In the genomic region with DNA sequence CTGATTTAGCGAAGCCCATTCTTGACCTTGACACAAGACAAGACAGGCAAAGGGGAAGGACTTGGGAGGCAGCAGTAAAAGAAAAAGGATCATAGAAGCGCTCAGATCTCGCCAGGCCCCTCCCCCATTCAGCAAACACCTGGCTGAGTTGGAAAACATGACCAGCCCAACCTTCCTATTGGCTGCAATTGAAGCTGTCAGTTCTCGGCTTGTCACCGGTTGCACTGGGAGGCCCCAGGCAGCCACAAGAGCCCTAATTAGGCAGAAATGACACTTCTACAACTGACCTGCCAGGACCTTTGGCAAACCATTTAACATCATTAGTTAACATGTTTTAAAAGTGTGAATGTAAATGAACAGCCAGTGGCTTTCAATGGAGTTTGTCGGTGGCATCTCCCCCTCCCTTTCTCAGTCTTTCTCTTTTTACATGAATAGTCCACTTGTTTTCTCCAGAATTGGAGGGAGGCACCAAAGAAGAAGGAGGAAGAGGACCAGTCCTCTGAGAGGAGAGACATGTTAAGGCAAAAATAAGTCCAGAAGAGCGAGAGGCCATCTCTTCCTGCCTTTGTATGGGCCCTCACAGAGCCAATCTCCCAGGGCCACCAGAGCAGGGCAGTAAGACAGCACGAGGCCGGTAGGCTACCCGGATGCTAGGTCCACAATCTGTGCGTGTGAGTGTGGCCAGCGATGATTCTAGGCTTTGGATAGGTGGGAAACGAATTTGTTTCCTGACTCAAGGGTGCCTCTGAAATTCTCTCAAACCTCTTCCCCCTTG, we compare ENCODE assay signal across 26 cellular contexts. TPM values are rescaled to one million over a fixed set of nuclear protein-coding genes. Genes with fewer than 3 reads are reported as not detected.
DNase-seq lines count a peak whose midpoint lies in the region; ATAC-seq and TF ChIP-seq lines count a peak whose summit lies in the region.
"Had no signal": no experiment of that assay in that cellular context is flagged by ENCODE, and none has a peak within 500 bp of the region (broad histone marks: within the 10 kb centered on the region; RNA-seq: fewer than 3 reads in every experiment).

No MANE protein-coding gene starts in this region.

- H3K36me3 ChIP-seq in endodermal cell (ENCODE audit: control insufficient read depth, insufficient read depth, low read length), result no peaks in the 10 kb centered on the region
- H3K36me3 ChIP-seq: BLaER1, ovary, thoracic aorta had no signal

- H3K27ac ChIP-seq in endodermal cell (ENCODE audit: low read depth, low read length), result no peak overlapping the region
- H3K27ac ChIP-seq: BLaER1, ovary, thoracic aorta had no signal

- H3K4me3 ChIP-seq in endodermal cell (ENCODE audit: low read length), result no peak overlapping the region
- H3K4me3 ChIP-seq: BLaER1, ovary, thoracic aorta had no signal

- DNase-seq in NCI-H82 (lab: John Stamatoyannopoulos, UW), result peak; percentile 23
- no peak for DNase-seq in NCI-H82 treated with DMSO at 0.1 percent for 48 hours (lab: John Stamatoyannopoulos, UW; ENCODE audit: unreplicated experiment)
- peak; percentile 69 for DNase-seq in NCI-H2227 (lab: John Stamatoyannopoulos, UW; ENCODE audit: unreplicated experiment)
- DNase-seq in endodermal cell, result peak; percentile 93
- peak; percentile 73 for DNase-seq in pons (ENCODE audit: low spot score)
- no peak for DNase-seq in middle frontal gyrus (ENCODE audit: extremely low spot score, low spot score)
- DNase-seq: activated B cell treated with CpG ODN at 0.5 μM for 24 hours; activated CD8-positive, alpha-beta T cell treated with anti-CD3 and anti-CD28 coated beads, Interleukin-2, amount 10 ng/mL, durations not matched to agents 7 days and 5 days; activated naive CD4-positive, alpha-beta T cell treated with Interleukin-2 at 50 U/mL for 16 hours; activated T-cell treated with anti-CD3 and anti-CD28 coated beads, Interleukin-2, amount 50 U/mL, for 24 hours; central memory CD4-positive, alpha-beta T cell; dorsolateral prefrontal cortex; IMR-90; mesenchymal stem cell; naive thymus-derived CD4-positive, alpha-beta T cell; NCI-H2029 treated with DMSO at 0.1 percent for 48 hours; ovary; stimulated activated naive B cell treated with anti-CD40 and anti-IgM and Interleukin-4, amounts not matched to agents 10 μg/mL and 1 μg/mL and 100 μg/mL, for 72 hours had no signal

- peaks cover 18% of the 10 kb centered on the region for H3K4me1 ChIP-seq in endodermal cell (ENCODE audit: control insufficient read depth, insufficient read depth, low read length)
- H3K4me1 ChIP-seq: BLaER1 had no signal

- no peaks in the 10 kb centered on the region for H3K27me3 ChIP-seq in endodermal cell (ENCODE audit: control insufficient read depth, insufficient read depth, low read length, poor library complexity, severe bottlenecking)
- H3K27me3 ChIP-seq: BLaER1, dorsolateral prefrontal cortex, ovary had no signal

- peak overlapping the region; percentile 84 for H3K27ac Mint-ChIP-seq in endodermal cell
- H3K27ac Mint-ChIP-seq: activated B cell treated with CpG ODN at 0.5 μM for 24 hours; activated CD8-positive, alpha-beta T cell treated with anti-CD3 and anti-CD28 coated beads, Interleukin-2, amount 10 ng/mL, durations not matched to agents 7 days and 5 days; activated T-cell treated with anti-CD3 and anti-CD28 coated beads, Interleukin-2, amount 50 U/mL, for 24 hours; naive thymus-derived CD4-positive, alpha-beta T cell; stimulated activated naive B cell treated with anti-CD40 and anti-IgM and Interleukin-4, amounts not matched to agents 10 μg/mL and 1 μg/mL and 100 μg/mL, for 72 hours; T-helper 2 cell treated with Interferon-gamma antibody and Interleukin-4, amounts not matched to agents 5 μg/mL and 100 μg/mL, for 36 hours had no signal

- H3K4me1 Mint-ChIP-seq in endodermal cell, result peaks cover 62% of the 10 kb centered on the region
- H3K4me1 Mint-ChIP-seq: stimulated activated naive B cell treated with anti-CD40 and anti-IgM and Interleukin-4, amounts not matched to agents 10 μg/mL and 1 μg/mL and 100 μg/mL, for 72 hours had no signal

- no peak overlapping the region for H3K9ac ChIP-seq in endodermal cell (ENCODE audit: extremely low read depth, low read length, poor library complexity, severe bottlenecking)
- H3K9ac ChIP-seq: BLaER1 had no signal

- 47 to 59% methylated on average over 12 of the region's 13 CpGs for WGBS in endodermal cell (ENCODE audit: insufficient coverage in 1 of 2, insufficient read length in 1 of 2), 2 experiments

- peaks cover 22% of the 10 kb centered on the region for H3K36me3 Mint-ChIP-seq in endodermal cell (ENCODE audit: low read depth)
- H3K36me3 Mint-ChIP-seq: naive thymus-derived CD4-positive, alpha-beta T cell; stimulated activated naive B cell treated with anti-CD40 and anti-IgM and Interleukin-4, amounts not matched to agents 10 μg/mL and 1 μg/mL and 100 μg/mL, for 72 hours had no signal

- H3K9me3 ChIP-seq in endodermal cell (ENCODE audit: control insufficient read depth, low read length), result no peaks in the 10 kb centered on the region
- H3K9me3 ChIP-seq: BLaER1, Caco-2, ovary, thoracic aorta had no signal

- TF ChIP-seq CTCF in endodermal cell (conservative IDR thresholded peaks at IDR 0.05), result no peak

- no peaks in the 10 kb centered on the region for H3K27me3 Mint-ChIP-seq in endodermal cell (ENCODE audit: insufficient read depth)
- H3K27me3 Mint-ChIP-seq: activated B cell treated with CpG ODN at 0.5 μM for 24 hours had no signal

- H3K9me3 Mint-ChIP-seq in endodermal cell, result no peaks in the 10 kb centered on the region
- H3K9me3 Mint-ChIP-seq: activated B cell treated with CpG ODN at 0.5 μM for 24 hours; activated T-cell treated with anti-CD3 and anti-CD28 coated beads, Interleukin-2, amount 50 U/mL, for 24 hours; T-helper 2 cell treated with Interferon-gamma antibody and Interleukin-4, amounts not matched to agents 5 μg/mL and 100 μg/mL, for 36 hours had no signal

- peak overlapping the region; percentile 16 for H3K4me3 Mint-ChIP-seq in endodermal cell
- H3K4me3 Mint-ChIP-seq: activated B cell treated with CpG ODN at 0.5 μM for 24 hours; activated CD8-positive, alpha-beta T cell treated with anti-CD3 and anti-CD28 coated beads, Interleukin-2, amount 10 ng/mL, durations not matched to agents 7 days and 5 days; activated T-cell treated with anti-CD3 and anti-CD28 coated beads, Interleukin-2, amount 50 U/mL, for 24 hours; naive thymus-derived CD4-positive, alpha-beta T cell; stimulated activated naive B cell treated with anti-CD40 and anti-IgM and Interleukin-4, amounts not matched to agents 10 μg/mL and 1 μg/mL and 100 μg/mL, for 72 hours; T-helper 2 cell treated with Interferon-gamma antibody and Interleukin-4, amounts not matched to agents 5 μg/mL and 100 μg/mL, for 36 hours had no signal

- no peak for ATAC-seq in GM21515 (IDR thresholded peaks at IDR 0.05; ENCODE audit: unreplicated experiment)
- no peak for ATAC-seq in esophagus mucosa
- ATAC-seq: activated CD8-positive, alpha-beta T cell treated with anti-CD3 and anti-CD28 coated beads, Interleukin-2, amount 10 ng/mL, durations not matched to agents 7 days and 5 days; naive thymus-derived CD4-positive, alpha-beta T cell; SK-N-SH treated with all-trans-retinoic acid at 6 μM for 48 hours; stimulated activated naive B cell treated with anti-CD40 and anti-IgM and Interleukin-4, amounts not matched to agents 10 μg/mL and 1 μg/mL and 100 μg/mL, for 72 hours had no signal

RNA-seq across cellular contexts. Expression of a gene that starts 15.1 kb away (rescaled TPM):
- total RNA-seq in endodermal cell (1 to 10 TPM; 1.1 to 2.2 TPM), esophagus mucosa (not detected)
- 0.53 TPM for polyA plus RNA-seq in endodermal cell (2013, experiment 1 of 2)
- polyA plus RNA-seq in endodermal cell (2013, experiment 2 of 2), result 1.7 TPM
- total RNA-seq: activated CD8-positive, alpha-beta T cell treated with anti-CD3 and anti-CD28 coated beads, Interleukin-2, amount 10 ng/mL, durations not matched to agents 7 days and 5 days; Caco-2; epithelial cell of proximal tubule; naive thymus-derived CD4-positive, alpha-beta T cell had no signal
- polyA plus RNA-seq: naive thymus-derived CD4-positive, alpha-beta T cell had no signal

Comparison
In these comparisons a context has a peak if more than half of its experiments do, and no peak if none do; other contexts are left out.
1. DNase-seq: peak in NCI-H82 (single experiment), NCI-H2227 (single experiment), endodermal cell (single experiment) and pons (single experiment); none in NCI-H82 treated with DMSO at 0.1 percent for 48 hours (single experiment) and middle frontal gyrus (single experiment).